Comparison of ENCODE assay signal across 19 cellular contexts in the genomic region with DNA sequence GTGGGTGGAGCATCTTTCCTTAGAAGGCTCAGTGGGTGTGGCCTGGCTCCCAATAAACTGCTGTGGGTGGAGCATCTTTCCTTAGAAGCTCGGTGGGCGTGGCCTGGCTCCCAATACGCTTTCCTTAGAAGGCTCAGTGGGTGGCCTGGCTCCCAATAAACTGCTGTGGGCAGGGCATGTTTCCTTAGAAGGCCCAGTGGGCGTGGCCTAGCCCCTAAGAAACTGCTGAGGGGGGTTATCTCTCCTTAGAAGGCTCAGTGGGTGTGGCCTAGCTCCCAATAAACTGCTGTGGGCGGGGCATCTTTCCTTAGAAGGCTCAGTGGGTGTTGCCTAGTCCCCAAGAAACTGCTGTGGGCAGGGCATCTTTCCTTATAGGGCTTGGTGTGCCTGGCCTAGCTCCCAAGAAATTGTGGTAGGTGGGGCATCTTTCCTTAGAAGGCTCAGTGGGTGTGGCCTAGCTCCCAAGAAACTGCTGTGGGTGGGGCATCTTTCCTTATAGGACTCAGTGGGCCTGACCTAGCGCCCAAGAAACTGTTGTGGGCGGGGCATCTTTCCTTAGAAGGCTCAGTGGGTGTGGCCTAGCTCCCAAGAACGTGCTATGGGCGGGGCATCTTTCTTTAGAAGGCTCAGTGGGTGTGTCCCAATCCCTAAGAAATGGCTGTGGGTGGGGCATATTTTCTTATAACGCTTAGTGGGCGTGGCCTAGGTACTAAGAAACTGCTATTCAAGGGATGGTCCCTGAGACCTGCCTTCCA. TPM values are rescaled to one million over a fixed set of nuclear protein-coding genes. Genes with fewer than 3 reads are reported as not detected.
A peak's percentile ranks its signal among the peaks of the same experiment; 100 is the strongest.
DNase-seq lines count a peak whose midpoint lies in the region; ATAC-seq, FAIRE-seq and TF ChIP-seq lines count a peak whose summit lies in the region.
"Had no signal": no experiment of that assay in that cellular context is flagged by ENCODE, and none has a peak within 500 bp of the region (broad histone marks: within the 10 kb centered on the region; RNA-seq: fewer than 3 reads in every experiment).

No MANE protein-coding gene starts in this region.

- H3K36me3 ChIP-seq in GM12878 (ENCODE audit: control insufficient read depth in 2 of 2, insufficient read depth in 2 of 2, low read length in 1 of 2) (peaks cover 40 to 64% of the 10 kb centered on the region in 2 experiments), SK-N-SH (replicated peaks in 1 of 2; ENCODE audit: control insufficient read depth in 1 of 2, insufficient read depth in 2 of 2, low read length in 1 of 2) (no peaks in the 10 kb centered on the region)
- H3K36me3 ChIP-seq: cardiac muscle cell had no signal

- no peaks in the 10 kb centered on the region for H3K9me2 ChIP-seq in SK-N-SH

- ATAC-seq in GM12878: peak; percentile 10
- ATAC-seq: HepG2 had no signal

- H3K4me2 ChIP-seq in GM12878 (ENCODE audit: control insufficient read depth, insufficient read depth) (peak overlapping the region; percentile 4; the same call in 1 of the 2 replicates), SK-N-SH (no peak overlapping the region)

- no peaks in the 10 kb centered on the region for H3K27me3 ChIP-seq in GM12878 (replicated peaks in 1 of 2; ENCODE audit: control insufficient read depth in 2 of 2, insufficient read depth in 2 of 2, low read length in 1 of 2)
- no peaks in the 10 kb centered on the region; the same call in 1 of the 2 replicates for H3K27me3 ChIP-seq in SK-N-SH (ENCODE audit: insufficient read depth)
- H3K27me3 ChIP-seq: cardiac muscle cell had no signal

- H3K4me1 ChIP-seq in GM12878 (ENCODE audit: control insufficient read depth, insufficient read depth, low read length) (peaks cover 54% of the 10 kb centered on the region), SK-N-SH (ENCODE audit: control insufficient read depth in 1 of 2, insufficient read depth in 2 of 2, low read depth in 1 of 2, low read length in 1 of 2) (no peaks in the 10 kb centered on the region)

- peaks cover 3% of the 10 kb centered on the region for H3K4me1 Mint-ChIP-seq in osteocyte (ENCODE audit: unreplicated experiment)
- H3K4me1 Mint-ChIP-seq: nephron had no signal

- TF ChIP-seq RAD21 in GM12878 (IDR thresholded peaks at IDR 0.05; ENCODE audit: insufficient read depth, low read depth, low read length) (no peak), SK-N-SH (IDR thresholded peaks at IDR 0.05; ENCODE audit: low read length) (no peak)

- H3K4me3 ChIP-seq in NB4 (ENCODE audit: low read depth, low read length): no peak overlapping the region
- no peak overlapping the region for H3K4me3 ChIP-seq in GM12878
- no peak overlapping the region for H3K4me3 ChIP-seq in SK-N-SH (ENCODE audit: low read depth in 2 of 2, low read length in 1 of 2)
- H3K4me3 ChIP-seq: cardiac muscle cell, skin epidermis had no signal

- POLR2A ChIA-PET in GM12878 (lab: Charles Lee) (interaction anchor here (0.5 to 1.2 kb wide), 5 partner anchors 10 to 420 kb away, joined by 3 to 5 read pairs (median 3); no protein-coding TSS in a partner anchor), SK-N-SH (lab: Yijun Ruan, JAX) (no interaction called here)

- TF ChIP-seq EP300 in GM12878 (IDR thresholded peaks at IDR 0.05; ENCODE audit: borderline replicate concordance in 1 of 2, control insufficient read depth in 1 of 2, low read depth in 2 of 2, low read length in 2 of 2) (no peak), SK-N-SH (IDR thresholded peaks at IDR 0.05; ENCODE audit: borderline replicate concordance in 1 of 2, low read depth in 1 of 2, low read length in 1 of 2) (no peak)

- CTCF ChIA-PET in GM12878 (lab: Yijun Ruan, JAX) (interaction anchor here (0.7 to 1.5 kb wide), 3 partner anchors 28 to 91 kb away, joined by 3 to 5 read pairs (median 3); no protein-coding TSS in a partner anchor), SK-N-SH (lab: Yijun Ruan, JAX) (interaction anchor here (0.6 to 1.9 kb wide), 4 partner anchors 42 to 112 kb away, joined by 3 to 7 read pairs (median 3); a partner anchor contains a TSS)

- H3K27me3 Mint-ChIP-seq in osteocyte (ENCODE audit: unreplicated experiment): peaks cover 11% of the 10 kb centered on the region

- FAIRE-seq in GM12878 (lab: Jason Lieb, UNC): no peak
- FAIRE-seq: HepG2 had no signal

- intact Hi-C loops in GM12878 (cut with micrococcal nuclease; ENCODE audit: unreplicated experiment): no loop called here

- no peak overlapping the region for H3K27ac ChIP-seq in GM12878 (ENCODE audit: control insufficient read depth, insufficient read depth)
- no peak overlapping the region for H3K27ac ChIP-seq in SK-N-SH (ENCODE audit: low read depth in 2 of 2, low read length in 1 of 2)
- H3K27ac ChIP-seq: cardiac muscle cell, skin epidermis had no signal

- TF ChIP-seq POLR2A in NB4 (IDR thresholded peaks at IDR 0.05; ENCODE audit: extremely low read depth, insufficient read length) (no peak), GM12878 (IDR thresholded peaks at IDR 0.05; ENCODE audit: low read depth, low read length) (peak; percentile 29; the same call in 1 of the 2 replicates)

- no peaks in the 10 kb centered on the region for H3K36me3 Mint-ChIP-seq in osteocyte (ENCODE audit: unreplicated experiment)

- in situ Hi-C loops in GM12878 (cut with MboI): no loop called here

- H2AFZ ChIP-seq in GM12878 (ENCODE audit: control insufficient read depth, low read depth, low read length) (no peak overlapping the region), SK-N-SH (ENCODE audit: low read depth) (no peak overlapping the region)

- SMC1A ChIA-PET in GM12878 (lab: Charles Lee; ENCODE audit: uncharacterized antibody, unreplicated experiment): interaction anchor here (5.6 kb wide), 1 partner anchor 9 kb away, joined by 33 read pairs; a partner anchor contains a TSS

- 77% methylated on average over 11 of the region's 11 CpGs for WGBS in GM12878 (ENCODE audit: insufficient coverage, insufficient replicate concordance, low lambda C conversion rate, missing lambda C conversion rate)
- WGBS in SK-N-SH (ENCODE audit: low lambda C conversion rate): 41% methylated on average over 7 of the region's 11 CpGs

- DNase-seq in A172 (ENCODE audit: low spot score) (peak; percentile 37), GDM1 (lab: John Stamatoyannopoulos, UW) (peak; percentile 37), NB4 (ENCODE audit: low read depth) (peak; percentile 76), GM12878 (ENCODE audit: low read depth, low spot score) (no peak), SK-N-SH (no peak), GM10266 (ENCODE audit: extremely low spot score) (no peak), osteocyte (ENCODE audit: extremely low spot score, unreplicated experiment) (no peak), GM20000 (ENCODE audit: low spot score) (no peak)
- DNase-seq: activated CD8-positive, alpha-beta memory T cell treated with anti-CD3 and anti-CD28 coated beads for 24 hours; HCEC 1CT; NCI-H187; NK-92 treated with Interleukin-12 subunit alpha and Interleukin-12 subunit beta, amount 100 ng/mL, for 24 hours had no signal

- TF ChIP-seq CTCF in NB4 (IDR thresholded peaks at IDR 0.05; ENCODE audit: low read depth, low read length) (no peak), GM12878 (IDR thresholded peaks at IDR 0.05 in 2 of 3, conservative IDR thresholded peaks at IDR 0.05 in 1 of 3; ENCODE audit: control insufficient read depth in 2 of 3, extremely low read depth in 1 of 3, insufficient read depth in 1 of 3, low read depth in 3 of 3, low read length in 3 of 3) (no peak), SK-N-SH (IDR thresholded peaks at IDR 0.05) (no peak), GM10266 (IDR thresholded peaks at IDR 0.05; ENCODE audit: control insufficient read depth, insufficient read depth, low read depth, missing control alignments) (no peak), osteocyte (IDR thresholded peaks at IDR 0.05) (no peak), GM20000 (IDR thresholded peaks at IDR 0.05; ENCODE audit: extremely low read depth, missing control alignments) (no peak)

- H3K9me3 Mint-ChIP-seq in osteocyte (ENCODE audit: unreplicated experiment): no peaks in the 10 kb centered on the region
- H3K9me3 Mint-ChIP-seq: activated naive CD4-positive, alpha-beta T cell treated with anti-CD3 and anti-CD28 coated beads, Interleukin-2, amount 50 U/mL, for 72 hours; nephron had no signal

- H3K79me2 ChIP-seq in GM12878 (ENCODE audit: control insufficient read depth, insufficient read depth, low read length) (peaks cover 28% of the 10 kb centered on the region), SK-N-SH (ENCODE audit: insufficient read depth) (no peaks in the 10 kb centered on the region)

- H4K20me1 ChIP-seq in GM12878 (ENCODE audit: control insufficient read depth, insufficient read depth): peaks cover 3% of the 10 kb centered on the region; the same call in 1 of the 2 replicates
- H4K20me1 ChIP-seq in SK-N-SH (ENCODE audit: insufficient read depth): no peaks in the 10 kb centered on the region

- H3K9ac ChIP-seq in GM12878 (ENCODE audit: control insufficient read depth, insufficient read depth, low read length): no peak overlapping the region
- H3K9ac ChIP-seq in SK-N-SH: no peak overlapping the region

- no TSS peak for BruUV-seq in GM12878 (replicated peaks; lab: Mats Ljungman, UMichigan)

- no peaks in the 10 kb centered on the region; the same call in 2 of the 3 replicates for H3K9me3 ChIP-seq in GM12878 (replicated peaks; ENCODE audit: control insufficient read depth, insufficient read depth, low read length)
- no peaks in the 10 kb centered on the region for H3K9me3 ChIP-seq in SK-N-SH

- no peak overlapping the region for H3K4me3 Mint-ChIP-seq in osteocyte (ENCODE audit: unreplicated experiment)
- H3K4me3 Mint-ChIP-seq: nephron had no signal

- RAD21 ChIA-PET in GM12878 (lab: Charles Lee; ENCODE audit: unreplicated experiment): interaction anchor here (0.6 to 1.2 kb wide), 2 partner anchors 8 to 33 kb away, joined by 3 to 4 read pairs; no protein-coding TSS in a partner anchor

- H3K27ac Mint-ChIP-seq in osteocyte (ENCODE audit: unreplicated experiment): no peak overlapping the region
- H3K27ac Mint-ChIP-seq: activated naive CD4-positive, alpha-beta T cell treated with anti-CD3 and anti-CD28 coated beads, Interleukin-2, amount 50 U/mL, for 72 hours; nephron had no signal

- H3F3A ChIP-seq in SK-N-SH (replicated peaks; ENCODE audit: insufficient read depth): no peaks in the 10 kb centered on the region

RNA-seq across cellular contexts. Expression of a gene that starts 10.3 kb away (rescaled TPM):
- total RNA-seq in A172 (2014; rRNA removed; shearing (Covaris generic)): not detected in 2 replicates
- 70.0 and 81.1 TPM in 2 replicates for total RNA-seq in GM12878 (2013; cell fraction: nucleolus; rRNA removed)
- total RNA-seq in GM12878 (2014; rRNA removed) (118 and 121 TPM in 2 replicates), GM12878 (2014; rRNA removed; fragmentation: Illumina TruSeq; extraction: Trizol) (88.4 and 92.6 TPM in 2 replicates), GM12878 (2021) (81.7 and 87.8 TPM in 2 replicates), osteocyte (not detected in 2 replicates)
- polyA plus RNA-seq in GM12878 (2011; ENCODE audit: low read depth): 60.0 TPM
- polyA plus RNA-seq in GM12878 (2011; rRNA removed) (63.2 and 88.2 TPM in 2 replicates), GM12878 (2014; fragmentation: Illumina TruSeq; extraction: Trizol) (64.8 and 105 TPM in 2 replicates), GM12878 (2014; fragmentation: Nextera tagmentation; extraction: Ambion mirVana) (10 to 100 TPM; 22.0 to 27.2 TPM), GM12878 (2014; rRNA removed) (141 and 145 TPM in 2 replicates), GM12878 (2016; fragmentation: Nextera tagmentation; extraction: Ambion mirVana) (10 to 100 TPM; 82.0 to 90.3 TPM), SK-N-SH (2012; rRNA removed) (not detected in 2 replicates)
- 126 and 139 TPM in 2 replicates for polyA plus RNA-seq in GM12878 (2011; cell fraction: cytosol; rRNA removed)
- polyA plus RNA-seq in GM12878 (2011; cell fraction: nucleus; rRNA removed): 119 and 132 TPM in 2 replicates
- 84.2 and 96.9 TPM in 2 replicates for polyA plus RNA-seq in GM12878 (2012)
- polyA minus RNA-seq in GM12878 (2011; rRNA and poly(A)+ RNA removed): 31.7 and 67.1 TPM in 2 replicates
- 19.8 and 25.6 TPM in 2 replicates for polyA minus RNA-seq in GM12878 (2011; cell fraction: cytosol; rRNA and poly(A)+ RNA removed)
- polyA minus RNA-seq in GM12878 (2011; cell fraction: nucleus; rRNA and poly(A)+ RNA removed): 19.5 and 39.2 TPM in 2 replicates
- not detected in 2 replicates for polyA plus RNA-seq in SK-N-SH (2012; cell fraction: cytosol; rRNA removed)
- polyA plus RNA-seq in SK-N-SH (2012; cell fraction: nucleus; rRNA removed): not detected in 2 replicates
- total RNA-seq: cardiac muscle cell, G401 had no signal
- polyA plus RNA-seq: BJ, cardiac muscle cell had no signal

RNA-seq across cellular contexts. Expression of a gene that starts 19.6 kb away (rescaled TPM):
- total RNA-seq in A172 (2014; rRNA removed; shearing (Covaris generic)): not detected in 2 replicates
- not detected in 2 replicates for total RNA-seq in GM12878 (2013; cell fraction: nucleolus; rRNA removed)
- total RNA-seq in GM12878 (2014; rRNA removed) (not detected in 2 replicates), GM12878 (2014; rRNA removed; fragmentation: Illumina TruSeq; extraction: Trizol) (not detected in 2 replicates), GM12878 (2021) (not detected in 2 replicates), osteocyte (not detected in 2 replicates)
- polyA plus RNA-seq in GM12878 (2011; ENCODE audit: low read depth): not detected
- polyA plus RNA-seq in GM12878 (2011; rRNA removed) (not detected in 2 replicates), GM12878 (2014; fragmentation: Illumina TruSeq; extraction: Trizol) (not detected in 2 replicates), GM12878 (2014; fragmentation: Nextera tagmentation; extraction: Ambion mirVana) (under 1 TPM in 1 of 2 experiments, not detected in 1; 0.35 TPM), GM12878 (2014; rRNA removed) (not detected in 2 replicates), GM12878 (2016; fragmentation: Nextera tagmentation; extraction: Ambion mirVana) (not detected), SK-N-SH (2012; rRNA removed) (not detected in 2 replicates)
- 0.18 TPM in 1 of 2 replicates, not detected in the other for polyA plus RNA-seq in GM12878 (2011; cell fraction: cytosol; rRNA removed)
- 0.19 TPM in 1 of 2 replicates, not detected in the other for polyA plus RNA-seq in GM12878 (2011; cell fraction: nucleus; rRNA removed)
- not detected in 2 replicates for polyA plus RNA-seq in GM12878 (2012)
- not detected in 2 replicates for polyA minus RNA-seq in GM12878 (2011; rRNA and poly(A)+ RNA removed)
- polyA minus RNA-seq in GM12878 (2011; cell fraction: cytosol; rRNA and poly(A)+ RNA removed): not detected in 2 replicates
- polyA minus RNA-seq in GM12878 (2011; cell fraction: nucleus; rRNA and poly(A)+ RNA removed): not detected in 2 replicates
- 0.14 TPM in 1 of 2 replicates, not detected in the other for polyA plus RNA-seq in SK-N-SH (2012; cell fraction: cytosol; rRNA removed)
- polyA plus RNA-seq in SK-N-SH (2012; cell fraction: nucleus; rRNA removed): not detected in 2 replicates
- total RNA-seq: cardiac muscle cell, G401, HepG2 had no signal
- polyA plus RNA-seq: BJ, cardiac muscle cell, HepG2 had no signal

RNA-seq across cellular contexts. Expression of a gene that starts 31.5 kb away (rescaled TPM):
- 198 and 231 TPM in 2 replicates for total RNA-seq in A172 (2014; rRNA removed; shearing (Covaris generic))
- 18.0 and 19.0 TPM in 2 replicates for total RNA-seq in GM12878 (2013; cell fraction: nucleolus; rRNA removed)
- total RNA-seq in GM12878 (2014; rRNA removed) (66.3 and 66.8 TPM in 2 replicates), GM12878 (2014; rRNA removed; fragmentation: Illumina TruSeq; extraction: Trizol) (63.7 and 71.4 TPM in 2 replicates), GM12878 (2021) (43.2 and 46.1 TPM in 2 replicates), osteocyte (78.8 and 80.2 TPM in 2 replicates)
- polyA plus RNA-seq in GM12878 (2011; ENCODE audit: low read depth): 40.7 TPM
- polyA plus RNA-seq in GM12878 (2011; rRNA removed) (104 TPM in 2 replicates), GM12878 (2014; fragmentation: Illumina TruSeq; extraction: Trizol) (52.0 and 72.3 TPM in 2 replicates), GM12878 (2014; fragmentation: Nextera tagmentation; extraction: Ambion mirVana) (10 to 100 TPM; 33.3 to 43.0 TPM), GM12878 (2014; rRNA removed) (74.4 and 75.3 TPM in 2 replicates), GM12878 (2016; fragmentation: Nextera tagmentation; extraction: Ambion mirVana) (100 to 1,000 TPM in 1 of 2 experiments, 10 to 100 TPM in 1; 97.2 to 116 TPM), SK-N-SH (2012; rRNA removed) (156 and 192 TPM in 2 replicates)
- polyA plus RNA-seq in GM12878 (2011; cell fraction: cytosol; rRNA removed): 95.9 and 106 TPM in 2 replicates
- polyA plus RNA-seq in GM12878 (2011; cell fraction: nucleus; rRNA removed): 66.1 and 66.2 TPM in 2 replicates
- polyA plus RNA-seq in GM12878 (2012): 42.9 and 44.6 TPM in 2 replicates
- polyA minus RNA-seq in GM12878 (2011; rRNA and poly(A)+ RNA removed): 38.4 and 40.3 TPM in 2 replicates
- 15.2 and 15.9 TPM in 2 replicates for polyA minus RNA-seq in GM12878 (2011; cell fraction: cytosol; rRNA and poly(A)+ RNA removed)
- polyA minus RNA-seq in GM12878 (2011; cell fraction: nucleus; rRNA and poly(A)+ RNA removed): 7.7 and 12.0 TPM in 2 replicates
- 192 and 201 TPM in 2 replicates for polyA plus RNA-seq in SK-N-SH (2012; cell fraction: cytosol; rRNA removed)
- 107 and 115 TPM in 2 replicates for polyA plus RNA-seq in SK-N-SH (2012; cell fraction: nucleus; rRNA removed)

RNA-seq across cellular contexts. Expression of a gene that starts 42.1 kb away (rescaled TPM):
- total RNA-seq in A172 (2014; rRNA removed; shearing (Covaris generic)): 60.3 and 60.8 TPM in 2 replicates
- total RNA-seq in GM12878 (2013; cell fraction: nucleolus; rRNA removed): 85.8 and 91.6 TPM in 2 replicates
- total RNA-seq in GM12878 (2014; rRNA removed) (94.2 and 104 TPM in 2 replicates), GM12878 (2014; rRNA removed; fragmentation: Illumina TruSeq; extraction: Trizol) (233 and 239 TPM in 2 replicates), GM12878 (2021) (162 and 181 TPM in 2 replicates), osteocyte (55.9 and 61.1 TPM in 2 replicates)
- polyA plus RNA-seq in GM12878 (2011; ENCODE audit: low read depth): 29.0 TPM
- polyA plus RNA-seq in GM12878 (2011; rRNA removed) (177 and 189 TPM in 2 replicates), GM12878 (2014; fragmentation: Illumina TruSeq; extraction: Trizol) (138 and 168 TPM in 2 replicates), GM12878 (2014; fragmentation: Nextera tagmentation; extraction: Ambion mirVana) (10 to 100 TPM; 23.9 to 39.1 TPM), GM12878 (2014; rRNA removed) (204 and 226 TPM in 2 replicates), GM12878 (2016; fragmentation: Nextera tagmentation; extraction: Ambion mirVana) (100 to 1,000 TPM; 308 to 314 TPM), SK-N-SH (2012; rRNA removed) (55.2 and 58.0 TPM in 2 replicates)
- polyA plus RNA-seq in GM12878 (2011; cell fraction: cytosol; rRNA removed): 137 and 184 TPM in 2 replicates
- polyA plus RNA-seq in GM12878 (2011; cell fraction: nucleus; rRNA removed): 94.2 and 96.1 TPM in 2 replicates
- 75.4 and 124 TPM in 2 replicates for polyA plus RNA-seq in GM12878 (2012)
- 303 and 377 TPM in 2 replicates for polyA minus RNA-seq in GM12878 (2011; rRNA and poly(A)+ RNA removed)
- 89.7 and 135 TPM in 2 replicates for polyA minus RNA-seq in GM12878 (2011; cell fraction: cytosol; rRNA and poly(A)+ RNA removed)
- polyA minus RNA-seq in GM12878 (2011; cell fraction: nucleus; rRNA and poly(A)+ RNA removed): 71.4 and 108 TPM in 2 replicates
- 54.9 and 59.5 TPM in 2 replicates for polyA plus RNA-seq in SK-N-SH (2012; cell fraction: cytosol; rRNA removed)
- polyA plus RNA-seq in SK-N-SH (2012; cell fraction: nucleus; rRNA removed): 28.4 and 29.0 TPM in 2 replicates

RNA-seq across cellular contexts. Expression of a gene that starts 44.0 kb away (rescaled TPM):
- total RNA-seq in A172 (2014; rRNA removed; shearing (Covaris generic)): 118 and 133 TPM in 2 replicates
- 32.4 and 32.5 TPM in 2 replicates for total RNA-seq in GM12878 (2013; cell fraction: nucleolus; rRNA removed)
- total RNA-seq in GM12878 (2014; rRNA removed) (60.9 and 74.8 TPM in 2 replicates), GM12878 (2014; rRNA removed; fragmentation: Illumina TruSeq; extraction: Trizol) (26.7 and 28.8 TPM in 2 replicates), GM12878 (2021) (74.7 and 76.5 TPM in 2 replicates), osteocyte (85.5 TPM in 2 replicates)
- 18.0 TPM for polyA plus RNA-seq in GM12878 (2011; ENCODE audit: low read depth)
- polyA plus RNA-seq in GM12878 (2011; rRNA removed) (25.4 and 37.8 TPM in 2 replicates), GM12878 (2014; fragmentation: Illumina TruSeq; extraction: Trizol) (33.8 and 36.8 TPM in 2 replicates), GM12878 (2014; fragmentation: Nextera tagmentation; extraction: Ambion mirVana) (1 to 10 TPM; 1.0 to 5.6 TPM), GM12878 (2014; rRNA removed) (51.6 and 64.7 TPM in 2 replicates), GM12878 (2016; fragmentation: Nextera tagmentation; extraction: Ambion mirVana) (100 to 1,000 TPM; 108 to 116 TPM), SK-N-SH (2012; rRNA removed) (101 and 133 TPM in 2 replicates)
- polyA plus RNA-seq in GM12878 (2011; cell fraction: cytosol; rRNA removed): 53.3 and 59.2 TPM in 2 replicates
- polyA plus RNA-seq in GM12878 (2011; cell fraction: nucleus; rRNA removed): 80.0 and 94.6 TPM in 2 replicates
- polyA plus RNA-seq in GM12878 (2012): 51.9 and 71.8 TPM in 2 replicates
- polyA minus RNA-seq in GM12878 (2011; rRNA and poly(A)+ RNA removed): 37.5 and 44.4 TPM in 2 replicates
- polyA minus RNA-seq in GM12878 (2011; cell fraction: cytosol; rRNA and poly(A)+ RNA removed): 26.2 and 33.3 TPM in 2 replicates
- 24.3 and 42.8 TPM in 2 replicates for polyA minus RNA-seq in GM12878 (2011; cell fraction: nucleus; rRNA and poly(A)+ RNA removed)
- 68.9 and 107 TPM in 2 replicates for polyA plus RNA-seq in SK-N-SH (2012; cell fraction: cytosol; rRNA removed)
- polyA plus RNA-seq in SK-N-SH (2012; cell fraction: nucleus; rRNA removed): 156 and 167 TPM in 2 replicates

Comparison
In these comparisons a context has a peak if more than half of its experiments do, and no peak if none do; other contexts are left out.
1. DNase-seq: peak in A172 (single experiment), GDM1 (single experiment) and NB4 (single experiment); none in GM12878 (single experiment), SK-N-SH (single experiment), GM10266 (single experiment), osteocyte (single experiment) and GM20000 (single experiment).
2. RNA of a gene that starts 10.3 kb away (total RNA-seq): 70.0 to 121 TPM in GM12878; not detected in A172 and not detected in osteocyte; every median in the first group is over 10 times any median in the second.